In genomic region chr2:74459377-74460118, GRCh38 we compare ENCODE assay signal across 9 cellular contexts. TPM values are rescaled to one million over a fixed set of nuclear protein-coding genes. Genes with fewer than 3 reads are reported as not detected.
A peak's percentile ranks its signal among the peaks of the same experiment; 100 is the strongest.
DNase-seq lines count a peak whose midpoint lies in the region; ATAC-seq and TF ChIP-seq lines count a peak whose summit lies in the region.
"Had no signal": no experiment of that assay in that cellular context is flagged by ENCODE, and none has a peak within 500 bp of the region (broad histone marks: within the 10 kb centered on the region; RNA-seq: fewer than 3 reads in every experiment).

No MANE protein-coding gene starts in this region.

- no peaks in the 10 kb centered on the region for H3K9me3 Mint-ChIP-seq in MCF 10A (ENCODE audit: unreplicated experiment)
- H3K9me3 Mint-ChIP-seq in naive thymus-derived CD8-positive, alpha-beta T cell: no peaks in the 10 kb centered on the region

- H3K36me3 ChIP-seq in HUES6 (ENCODE audit: control insufficient read depth, insufficient read depth, low read length): peaks cover 23% of the 10 kb centered on the region

- H3K36me3 Mint-ChIP-seq in MCF 10A (ENCODE audit: insufficient read depth, unreplicated experiment): peaks cover 70% of the 10 kb centered on the region
- H3K36me3 Mint-ChIP-seq in naive thymus-derived CD8-positive, alpha-beta T cell: peaks cover 0 to 20% (median 0%) of the 10 kb centered on the region in 3 donors

- POLR2A ChIA-PET in MCF 10A (lab: Yijun Ruan, JAX): interaction anchor here (1.6 to 9.2 kb wide), 11 partner anchors 8 to 70 kb away, joined by 5 to 132 read pairs (median 18); partner anchors contain the start of genes AUP1, C2orf81, CCDC142 and DQX1
- POLR2A ChIA-PET in naive thymus-derived CD8-positive, alpha-beta T cell (lab: Charles Lee): interaction anchor here (0.6 to 9.8 kb wide), 7 partner anchors 9 to 1078 kb away, joined by 3 to 172 read pairs (median 45); partner anchors contain the start of genes AUP1, C2orf81, CCDC142 and HTRA2

- DNase-seq in MCF 10A (ENCODE audit: unreplicated experiment): no peak
- no peak for DNase-seq in naive thymus-derived CD8-positive, alpha-beta T cell
- no peak for DNase-seq in NCI-H146 treated with DMSO at 0.1 percent for 48 hours (lab: John Stamatoyannopoulos, UW; ENCODE audit: unreplicated experiment)
- no peak for DNase-seq in AML-193 (lab: John Stamatoyannopoulos, UW)

- H3K9me3 ChIP-seq in HUES6 (ENCODE audit: control insufficient read depth, insufficient read depth, low read depth, low read length): no peaks in the 10 kb centered on the region
- H3K9me3 ChIP-seq: SJSA1 had no signal

- peaks cover 46% of the 10 kb centered on the region for H3K4me1 Mint-ChIP-seq in MCF 10A (ENCODE audit: insufficient read depth, unreplicated experiment)
- H3K4me1 Mint-ChIP-seq in naive thymus-derived CD8-positive, alpha-beta T cell: peaks cover 38 to 71% (median 64%) of the 10 kb centered on the region in 4 donors

- BruUV-seq in MCF 10A (replicated peaks; lab: Mats Ljungman, UMichigan): no TSS peak

- no peaks in the 10 kb centered on the region for H3K27me3 Mint-ChIP-seq in MCF 10A (ENCODE audit: insufficient read depth, unreplicated experiment)
- H3K27me3 Mint-ChIP-seq in naive thymus-derived CD8-positive, alpha-beta T cell: peaks cover 0 to 2% (median 0%) of the 10 kb centered on the region in 5 donors

- peak overlapping the region; percentile 81; the same call in 1 of the 2 replicates for H3K27ac ChIP-seq in C4-2B
- no peak overlapping the region for H3K27ac ChIP-seq in HUES6 (ENCODE audit: low read depth, low read length)
- H3K27ac ChIP-seq: SJSA1 had no signal

- TF ChIP-seq CTCF in C4-2B (conservative IDR thresholded peaks at IDR 0.05): no peak
- TF ChIP-seq CTCF in MCF 10A (IDR thresholded peaks at IDR 0.05; ENCODE audit: unreplicated experiment): no peak

- CTCF ChIA-PET in MCF 10A (lab: Yijun Ruan, JAX): interaction anchor here (0.6 kb wide), 1 partner anchor 19 kb away, joined by 3 read pairs; no protein-coding TSS in a partner anchor

- ATAC-seq in naive thymus-derived CD8-positive, alpha-beta T cell: no peak
- ATAC-seq in HG03354 (IDR thresholded peaks at IDR 0.05; ENCODE audit: poor library complexity, severe bottlenecking, unreplicated experiment): no peak
- no peak for ATAC-seq in GM18858 (IDR thresholded peaks at IDR 0.05; ENCODE audit: unreplicated experiment)

- intact Hi-C loops in MCF 10A (cut with micrococcal nuclease): no loop called here

- 0 out of 2 replicates have a peak, but pooled peaks cover 5% of the 10 kb centered on the region for H3K4me1 ChIP-seq in HUES6 (ENCODE audit: control insufficient read depth, insufficient read depth, low read length)

- no peaks in the 10 kb centered on the region for H3K27me3 ChIP-seq in HUES6 (ENCODE audit: control insufficient read depth, insufficient read depth, low read length)
- H3K27me3 ChIP-seq: SJSA1 had no signal

- H3K9ac ChIP-seq in HUES6 (ENCODE audit: low read length): peak overlapping the region; percentile 14

- H3K4me3 ChIP-seq in HUES6 (ENCODE audit: low read depth, low read length): peak overlapping the region; percentile 91

- peak overlapping the region; percentile 91 for H3K27ac Mint-ChIP-seq in MCF 10A (ENCODE audit: low read depth, unreplicated experiment)
- peak overlapping the region; percentile 90 to 100 (median 100) for H3K27ac Mint-ChIP-seq in naive thymus-derived CD8-positive, alpha-beta T cell

- H3K4me3 Mint-ChIP-seq in MCF 10A (ENCODE audit: unreplicated experiment): peak overlapping the region; percentile 98
- H3K4me3 Mint-ChIP-seq in naive thymus-derived CD8-positive, alpha-beta T cell: peak overlapping the region; percentile 91 to 100 (median 98)

RNA-seq across cellular contexts. Expression of gene WBP1, which starts 1.3 kb away (rescaled TPM):
- 45.7 and 46.5 TPM in 2 replicates for total RNA-seq in MCF 10A (2022)
- 100 to 1,000 TPM; 121 to 122 TPM for total RNA-seq in naive thymus-derived CD8-positive, alpha-beta T cell
- 10 to 100 TPM; 32.4 to 38.3 (median 34.2) TPM for polyA plus RNA-seq in naive thymus-derived CD8-positive, alpha-beta T cell

RNA-seq across cellular contexts. Expression of gene INO80B, which starts 4.7 kb away (rescaled TPM):
- total RNA-seq in MCF 10A (2022): 34.6 and 36.0 TPM in 2 replicates
- 10 to 100 TPM; 93.6 to 93.8 TPM for total RNA-seq in naive thymus-derived CD8-positive, alpha-beta T cell
- 1 to 10 TPM; 8.1 to 9.4 (median 8.2) TPM for polyA plus RNA-seq in naive thymus-derived CD8-positive, alpha-beta T cell

RNA-seq across cellular contexts. Expression of gene MOGS, which starts 5.6 kb away (rescaled TPM):
- total RNA-seq in MCF 10A (2022): 60.4 and 67.9 TPM in 2 replicates
- total RNA-seq in naive thymus-derived CD8-positive, alpha-beta T cell: 10 to 100 TPM; 77.0 to 78.6 TPM
- 10 to 100 TPM; 25.6 to 31.8 (median 29.8) TPM for polyA plus RNA-seq in naive thymus-derived CD8-positive, alpha-beta T cell

RNA-seq across cellular contexts. Expression of gene MRPL53, which starts 12.9 kb away (rescaled TPM):
- total RNA-seq in MCF 10A (2022): 115 and 123 TPM in 2 replicates
- total RNA-seq in naive thymus-derived CD8-positive, alpha-beta T cell: 10 to 100 TPM; 72.0 to 81.4 TPM
- polyA plus RNA-seq in naive thymus-derived CD8-positive, alpha-beta T cell: 100 to 1,000 TPM; 148 to 171 (median 154) TPM

RNA-seq across cellular contexts. Expression of gene RTKN, which starts 17.8 kb away (rescaled TPM):
- 49.1 and 63.0 TPM in 2 replicates for total RNA-seq in MCF 10A (2022)
- under 1 TPM in 1 of 2 experiments, not detected in 1; 0.47 TPM for total RNA-seq in naive thymus-derived CD8-positive, alpha-beta T cell
- under 1 TPM; 0.09 to 0.54 (median 0.30) TPM for polyA plus RNA-seq in naive thymus-derived CD8-positive, alpha-beta T cell
